8 cellular contexts compared by ENCODE assay signal in the genomic region with DNA sequence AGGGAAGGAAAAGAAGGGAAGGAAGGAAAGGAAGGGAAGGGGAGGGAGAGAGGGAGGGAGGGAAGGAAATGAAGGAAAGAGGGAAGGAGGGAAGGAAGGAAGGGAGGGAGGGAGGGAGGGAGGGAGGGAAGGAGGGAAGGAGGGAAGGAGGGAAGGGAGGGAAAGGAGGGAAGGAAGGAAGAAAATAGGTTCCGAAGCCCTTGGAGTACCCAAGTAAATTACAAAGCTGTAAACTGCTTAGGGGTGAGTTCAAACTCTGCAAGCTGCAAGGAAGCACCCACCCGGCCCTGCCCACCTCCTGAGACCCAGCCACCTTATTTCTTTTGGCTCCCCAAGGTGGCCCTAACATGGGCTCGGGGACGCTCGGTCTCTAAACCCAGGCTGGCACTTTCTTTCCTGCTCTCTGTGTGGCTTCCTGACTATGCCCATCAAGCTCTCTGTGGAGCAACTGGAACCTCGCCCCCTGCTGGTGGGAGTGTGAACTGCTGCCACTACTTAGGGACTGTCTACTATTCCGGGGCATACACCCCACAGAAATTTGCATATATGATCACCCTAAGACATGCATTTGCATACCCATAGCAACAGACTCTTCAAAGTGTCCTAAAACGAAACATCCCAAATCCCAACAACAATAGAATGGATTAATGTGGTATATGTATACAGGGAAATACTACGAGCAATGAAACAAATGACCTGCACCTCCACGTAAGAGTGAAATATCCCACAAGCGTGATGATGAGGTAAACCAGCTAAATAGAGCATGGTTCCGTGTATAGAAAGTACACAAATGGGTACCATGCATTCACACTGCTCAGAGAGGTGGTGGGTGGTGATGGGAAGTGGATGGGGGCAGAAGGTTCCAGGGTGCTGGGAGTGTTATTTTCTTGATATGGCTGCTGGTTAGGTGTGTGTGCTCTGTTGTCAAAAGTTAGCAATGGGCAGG.
DNase-seq lines count a peak whose midpoint lies in the region; TF ChIP-seq lines count a peak whose summit lies in the region.

No MANE protein-coding gene starts in this region.

- no peak overlapping the region for H3K4me3 ChIP-seq in H7 (ENCODE audit: insufficient read depth, low read depth, low read length)

- no peaks in the 10 kb centered on the region for H3K27me3 ChIP-seq in H7 (ENCODE audit: control insufficient read depth, insufficient read depth, low read length)

- no peaks in the 10 kb centered on the region for H3K4me1 Mint-ChIP-seq in glutamatergic neuron (ENCODE audit: low read depth, unreplicated experiment)

- H3K36me3 Mint-ChIP-seq in glutamatergic neuron (ENCODE audit: unreplicated experiment): no peaks in the 10 kb centered on the region

- no peaks in the 10 kb centered on the region for H3K27me3 Mint-ChIP-seq in glutamatergic neuron (ENCODE audit: unreplicated experiment)

- H3K4me3 Mint-ChIP-seq in glutamatergic neuron (ENCODE audit: unreplicated experiment): no peak overlapping the region

- TF ChIP-seq CTCF in GM12874 (IDR thresholded peaks at IDR 0.05; ENCODE audit: insufficient read depth, low read depth, low read length) (peak; percentile 68), glutamatergic neuron (IDR thresholded peaks at IDR 0.05; ENCODE audit: partially characterized antibody, unreplicated experiment) (peak; percentile 81)

- no peak overlapping the region for H3K27ac Mint-ChIP-seq in glutamatergic neuron (ENCODE audit: unreplicated experiment)

- DNase-seq in H7: peak; percentile 77
- peak; percentile 3 to 22 for DNase-seq in NOMO-1 (lab: John Stamatoyannopoulos, UW; ENCODE audit: unreplicated experiment in 2 of 2)
- DNase-seq in activated T-cell treated with anti-CD3 and anti-CD28 coated beads, Interleukin-2, amount 50 U/mL, for 1 hour: peak; percentile 78
- peak; percentile 45 for DNase-seq in glutamatergic neuron
- peak; percentile 65 to 80 for DNase-seq in stimulated activated CD4-positive, alpha-beta T cell treated with anti-CD3 and anti-CD28 coated beads, Interleukin-1b, Interleukin-23, amount 100 ng/mL, for 4 hours (ENCODE audit: low read depth in 2 of 2)
- no peak for DNase-seq in hippocampal formation (lab: John Stamatoyannopoulos, UW)
- no peak for DNase-seq in SIG-M5 (lab: John Stamatoyannopoulos, UW)

- H3K36me3 ChIP-seq in H7 (replicated peaks; ENCODE audit: control insufficient read depth, insufficient read depth, low read length): no peaks in the 10 kb centered on the region

- H3K9me3 Mint-ChIP-seq in glutamatergic neuron (ENCODE audit: unreplicated experiment): no peaks in the 10 kb centered on the region

Comparison
In these comparisons a context has a peak if more than half of its experiments do, and no peak if none do; other contexts are left out.
1. DNase-seq: peak in H7 (single experiment), NOMO-1 (2 of 2), activated T-cell treated with anti-CD3 and anti-CD28 coated beads, Interleukin-2, amount 50 U/mL, for 1 hour (single experiment), glutamatergic neuron (single experiment) and stimulated activated CD4-positive, alpha-beta T cell treated with anti-CD3 and anti-CD28 coated beads, Interleukin-1b, Interleukin-23, amount 100 ng/mL, for 4 hours (2 of 2); none in hippocampal formation (0 of 2) and SIG-M5 (single experiment).